ENCODE assay signal across 21 cellular contexts in genomic region chr14:18688346-18688745, GRCh38.
DNase-seq lines count a peak whose midpoint lies in the region; ATAC-seq, FAIRE-seq and TF ChIP-seq lines count a peak whose summit lies in the region.
"Had no signal": no experiment of that assay in that cellular context is flagged by ENCODE, and none has a peak within 500 bp of the region (broad histone marks: within the 10 kb centered on the region; RNA-seq: fewer than 3 reads in every experiment).

No MANE protein-coding gene starts in this region.

- H3K9ac ChIP-seq in BLaER1 treated with 17β-estradiol and CSF1 and Interleukin-3, amounts not matched to agents 10 nM and 100 nM = peak overlapping the region in 5 of 11 experiments; percentile 8 to 54 (median 32); a peak in 8 of 22 replicates
- H3K9ac ChIP-seq: KMS-11 had no signal

- DNase-seq in HFFc6 (peak; percentile 3), RPMI7951 (ENCODE audit: low read depth) (peak; percentile 18), urothelium cell line (ENCODE audit: low spot score) (no peak), activated gamma-delta T cell treated with Interleukin-2 at 50 U/mL for 16 hours (no peak), epidermal melanocyte (ENCODE audit: insufficient read length, low spot score) (no peak), left lung (no peak)
- DNase-seq: C1 segment of cervical spinal cord; CD4-positive, CD25-positive, alpha-beta regulatory T cell; CD8-positive, alpha-beta memory T cell; COR-L47; DMS 273 treated with DMSO at 0.1 percent for 48 hours; DMS53; DND-41; HCEC 1CT had no signal

- no peak overlapping the region for H3K4me3 ChIP-seq in BLaER1 treated with 17β-estradiol and CSF1 and Interleukin-3, amounts not matched to agents 10 nM and 100 nM
- no peak overlapping the region for H3K4me3 ChIP-seq in left lung
- H3K4me3 ChIP-seq: A549 had no signal

- H3K9me3 Mint-ChIP-seq in HFFc6 = peaks cover 58% of the 10 kb centered on the region

- ATAC-seq in left lung = no peak
- ATAC-seq: A549 had no signal

- H3K27ac Mint-ChIP-seq in HFFc6 = no peak overlapping the region
- H3K27ac Mint-ChIP-seq: CD4-positive, CD25-positive, alpha-beta regulatory T cell; CD8-positive, alpha-beta memory T cell had no signal

- no peak overlapping the region for H3K4me3 Mint-ChIP-seq in HFFc6
- H3K4me3 Mint-ChIP-seq: CD4-positive, CD25-positive, alpha-beta regulatory T cell; CD8-positive, alpha-beta memory T cell had no signal

- no peaks in the 10 kb centered on the region for H3K27me3 ChIP-seq in BLaER1 treated with 17β-estradiol and CSF1 and Interleukin-3, amounts not matched to agents 10 nM and 100 nM
- no peaks in the 10 kb centered on the region for H3K27me3 ChIP-seq in left lung

- H3K4me1 Mint-ChIP-seq in HFFc6 (ENCODE audit: low read depth) = no peaks in the 10 kb centered on the region
- H3K4me1 Mint-ChIP-seq: CD4-positive, CD25-positive, alpha-beta regulatory T cell; CD8-positive, alpha-beta memory T cell had no signal

- intact Hi-C loops in left lung (cut with DNase I) = no loop called here

- H3K36me3 Mint-ChIP-seq in HFFc6 (ENCODE audit: low read depth) = no peaks in the 10 kb centered on the region
- H3K36me3 Mint-ChIP-seq: CD4-positive, CD25-positive, alpha-beta regulatory T cell; CD8-positive, alpha-beta memory T cell had no signal

- FAIRE-seq in urothelium cell line (lab: Jason Lieb, UNC) = peak; percentile 27
- FAIRE-seq: A549, G401.6, GM12891, GM19239, H54 had no signal

- H3K27me3 Mint-ChIP-seq in HFFc6 (ENCODE audit: insufficient read depth) = peaks cover 2% of the 10 kb centered on the region; the same call in 1 of the 2 replicates
- H3K27me3 Mint-ChIP-seq: CD4-positive, CD25-positive, alpha-beta regulatory T cell; CD8-positive, alpha-beta memory T cell had no signal

- peak overlapping the region in 5 of 11 experiments; percentile 14 to 63 (median 52); a peak in 10 of 22 replicates for H3K27ac ChIP-seq in BLaER1 treated with 17β-estradiol and CSF1 and Interleukin-3, amounts not matched to agents 10 nM and 100 nM
- no peak overlapping the region for H3K27ac ChIP-seq in left lung
- H3K27ac ChIP-seq: A549, KMS-11 had no signal

- H4K20me1 ChIP-seq in BLaER1 treated with 17β-estradiol and CSF1 and Interleukin-3, amounts not matched to agents 10 nM and 100 nM = no peaks in the 10 kb centered on the region

- no peaks in the 10 kb centered on the region for H3K36me3 ChIP-seq in BLaER1 treated with 17β-estradiol and CSF1 and Interleukin-3, amounts not matched to agents 10 nM and 100 nM
- no peaks in the 10 kb centered on the region for H3K36me3 ChIP-seq in left lung

- peaks cover 12 to 66% (median 53%) of the 10 kb centered on the region in 10 experiments; a peak in 19 of 20 replicates for H3K4me1 ChIP-seq in BLaER1 treated with 17β-estradiol and CSF1 and Interleukin-3, amounts not matched to agents 10 nM and 100 nM
- no peaks in the 10 kb centered on the region for H3K4me1 ChIP-seq in left lung
- H3K4me1 ChIP-seq: A549 had no signal

- H3K9me3 ChIP-seq in BLaER1 treated with 17β-estradiol and CSF1 and Interleukin-3, amounts not matched to agents 10 nM and 100 nM (replicated peaks in 1 of 11) = peaks cover 0 to 10% (median 0%) of the 10 kb centered on the region in 11 experiments; a peak in 3 of 22 replicates
- peaks cover 0 to 24% of the 10 kb centered on the region in 2 donors for H3K9me3 ChIP-seq in left lung
- H3K9me3 ChIP-seq: A549 had no signal

- TF ChIP-seq CTCF in HFFc6 (IDR thresholded peaks at IDR 0.05) = no peak
- TF ChIP-seq CTCF in left lung (IDR thresholded peaks at IDR 0.05) = no peak

- H3K4me2 ChIP-seq in BLaER1 treated with 17β-estradiol and CSF1 and Interleukin-3, amounts not matched to agents 10 nM and 100 nM = peak overlapping the region in 9 of 11 experiments; percentile 58 to 81 (median 74); a peak in 19 of 22 replicates
- H3K4me2 ChIP-seq: A549, KMS-11 had no signal

Comparison
In these comparisons a context has a peak if more than half of its experiments do, and no peak if none do; other contexts are left out.
1. DNase-seq: peak in HFFc6 (single experiment) and RPMI7951 (single experiment); none in urothelium cell line (single experiment), activated gamma-delta T cell treated with Interleukin-2 at 50 U/mL for 16 hours (single experiment), epidermal melanocyte (single experiment) and left lung (0 of 2).